In the genomic region with DNA sequence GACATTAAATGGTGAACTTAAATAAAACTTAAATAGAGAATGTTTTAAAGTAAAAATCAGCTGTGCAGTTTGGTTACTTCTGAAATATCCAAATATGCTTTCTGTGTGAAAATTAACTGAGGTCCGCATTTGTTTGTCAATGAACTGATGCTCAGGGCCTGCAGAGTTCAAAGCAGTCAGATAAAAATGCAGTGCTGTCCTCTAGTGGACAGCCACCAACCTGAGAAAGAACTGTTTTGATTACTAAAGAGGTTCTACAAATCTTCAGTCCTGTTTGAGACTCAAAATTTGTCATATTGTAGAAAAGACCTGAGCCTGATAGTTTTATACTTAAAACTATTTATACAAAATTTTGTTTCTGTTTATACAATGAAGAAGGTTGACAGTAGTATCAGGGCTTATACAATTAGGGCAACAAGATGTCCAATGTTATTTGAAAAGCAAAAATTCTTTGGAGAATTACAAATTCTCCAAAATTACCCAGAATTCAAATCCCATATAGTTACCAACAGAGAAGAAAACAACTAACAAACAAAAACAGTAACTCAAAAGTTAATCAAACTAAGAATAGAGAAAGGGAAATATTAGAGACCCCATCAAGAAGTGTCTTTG, we compare ENCODE assay signal across 8 cellular contexts.
DNase-seq lines count a peak whose midpoint lies in the region; ATAC-seq and TF ChIP-seq lines count a peak whose summit lies in the region.

No MANE protein-coding gene starts in this region.

- H3K4me1 Mint-ChIP-seq in brain: peaks cover 39% of the 10 kb centered on the region

- no peak overlapping the region for H3K27ac Mint-ChIP-seq in brain

- peaks cover 15% of the 10 kb centered on the region for H3K27me3 Mint-ChIP-seq in brain

- in situ Hi-C loops in ACHN (cut with HindIII; ENCODE audit: low pct_ligation_motif_present, low pct_unique_long_range_greater_than_20kb, low sequenced_read_pairs): no loop called here

- H3K9me3 Mint-ChIP-seq in brain: no peaks in the 10 kb centered on the region

- H3K4me3 Mint-ChIP-seq in brain: no peak overlapping the region

- ATAC-seq in left lobe of liver (peak; percentile 82), HG02981 (IDR thresholded peaks at IDR 0.05; ENCODE audit: unreplicated experiment) (no peak), HG02623 (IDR thresholded peaks at IDR 0.05; ENCODE audit: unreplicated experiment) (no peak)

- DNase-seq in ACHN (peak; percentile 34), NCI-H2227 treated with DMSO at 0.1 percent for 48 hours (lab: John Stamatoyannopoulos, UW) (peak; percentile 4), left lobe of liver (ENCODE audit: low spot score) (no peak), 8988T (no peak)

- TF ChIP-seq CTCF in GM12874 (IDR thresholded peaks at IDR 0.05; ENCODE audit: insufficient read depth, low read depth, low read length): peak; percentile 79
- TF ChIP-seq CTCF in brain (conservative IDR thresholded peaks at IDR 0.05): peak; percentile 77 to 87

- peaks cover 6% of the 10 kb centered on the region for H3K36me3 Mint-ChIP-seq in brain

Comparison
In these comparisons a context has a peak if more than half of its experiments do, and no peak if none do; other contexts are left out.
1. DNase-seq: peak in ACHN (single experiment) and NCI-H2227 treated with DMSO at 0.1 percent for 48 hours (single experiment); none in left lobe of liver (single experiment) and 8988T (single experiment).